In genomic region chr15:101121511-101122090, GRCh38 we compare ENCODE assay signal across 8 cellular contexts.
DNase-seq lines count a peak whose midpoint lies in the region; ATAC-seq and TF ChIP-seq lines count a peak whose summit lies in the region.

No MANE protein-coding gene starts in this region.

- H3K4me3 ChIP-seq in AG04450 (ENCODE audit: low read depth, low read length), result peak overlapping the region; percentile 41
- H3K4me3 ChIP-seq in fibroblast of lung (replicated peaks in 1 of 4; ENCODE audit: control extremely low read depth in 1 of 4, insufficient read depth in 1 of 4, low read depth in 3 of 4, low read length in 4 of 4), result peak overlapping the region in 1 of 4 experiments; percentile 49
- H3K4me3 ChIP-seq in tibial nerve, result peak overlapping the region; percentile 6 to 32 (median 24)

- peaks cover 9% of the 10 kb centered on the region for H3K36me3 Mint-ChIP-seq in activated CD4-positive, alpha-beta memory T cell treated with anti-CD3 and anti-CD28 coated beads, Interleukin-2, amount 10 ng/mL, durations not matched to agents 7 days and 5 days (ENCODE audit: low read depth)
- no peaks in the 10 kb centered on the region for H3K36me3 Mint-ChIP-seq in naive thymus-derived CD8-positive, alpha-beta T cell

- POLR2A ChIA-PET in AG04450 (lab: Yijun Ruan, JAX), result interaction anchor here (0.6 to 1.3 kb wide), 3 partner anchors 10 to 136 kb away, joined by 3 to 5 read pairs (median 3); partner anchors contain the start of gene CHSY1
- POLR2A ChIA-PET in activated CD4-positive, alpha-beta memory T cell treated with anti-CD3 and anti-CD28 coated beads, Interleukin-2, amount 10 ng/mL, durations not matched to agents 7 days and 5 days (lab: Charles Lee), result no interaction called here
- POLR2A ChIA-PET in naive thymus-derived CD8-positive, alpha-beta T cell (lab: Charles Lee), result no interaction called here

- peaks cover 11% of the 10 kb centered on the region; the same call in 1 of the 2 replicates for H3K9me3 ChIP-seq in AG04450 (ENCODE audit: control insufficient read depth, insufficient read depth, low read length)
- H3K9me3 ChIP-seq in fibroblast of lung (ENCODE audit: control insufficient read depth, insufficient read depth, low read depth, low read length), result no peaks in the 10 kb centered on the region
- H3K9me3 ChIP-seq in tibial nerve, result no peaks in the 10 kb centered on the region

- no peak overlapping the region for H3K27ac Mint-ChIP-seq in activated CD4-positive, alpha-beta memory T cell treated with anti-CD3 and anti-CD28 coated beads, Interleukin-2, amount 10 ng/mL, durations not matched to agents 7 days and 5 days
- peak overlapping the region in 7 of 10 donors; percentile 34 to 85 (median 71) for H3K27ac Mint-ChIP-seq in naive thymus-derived CD8-positive, alpha-beta T cell

- DNase-seq in AG04450 (ENCODE audit: low read depth, low spot score) (no peak), KG1 (lab: John Stamatoyannopoulos, UW) (peak; percentile 26), fibroblast of lung (ENCODE audit: low read depth in 2 of 2) (peak; percentile 65 to 81), tibial nerve (ENCODE audit: low spot score in 2 of 2) (peak; percentile 27 to 32), GM19238 (ENCODE audit: insufficient read length, low spot score) (no peak)
- DNase-seq in activated CD4-positive, alpha-beta memory T cell treated with anti-CD3 and anti-CD28 coated beads, Interleukin-2, amount 10 ng/mL, durations not matched to agents 7 days and 5 days, result peak; percentile 44
- peak in 7 of 10 donors; percentile 4 to 48 (median 34) for DNase-seq in naive thymus-derived CD8-positive, alpha-beta T cell

- TF ChIP-seq CTCF in AG04450 (IDR thresholded peaks at IDR 0.05; ENCODE audit: low read depth, low read length), result peak; percentile 59
- TF ChIP-seq CTCF in fibroblast of lung (conservative IDR thresholded peaks at IDR 0.05 in 1 of 2, IDR thresholded peaks at IDR 0.05 in 1 of 2; ENCODE audit: low read depth in 1 of 2, low read length in 2 of 2), result peak; percentile 35 to 50
- TF ChIP-seq CTCF in tibial nerve (IDR thresholded peaks at IDR 0.05), result peak in 2 of 5 experiments; percentile 12 to 33

- WGBS in tibial nerve, 2 donors, result 16 to 32% methylated on average over 24 to 26 of the region's 26 CpGs

- H3K4me1 ChIP-seq in fibroblast of lung (ENCODE audit: control insufficient read depth, extremely low read depth, insufficient read depth, low read length), result peaks cover 7% of the 10 kb centered on the region
- peaks cover 0 to 28% (median 25%) of the 10 kb centered on the region in 4 donors for H3K4me1 ChIP-seq in tibial nerve

- H4K20me1 ChIP-seq in fibroblast of lung (ENCODE audit: control insufficient read depth, extremely low read depth, insufficient read depth, low read length), result no peaks in the 10 kb centered on the region

- H3K27ac ChIP-seq in AG04450 (ENCODE audit: low read depth, low read length) (peak overlapping the region; percentile 84), fibroblast of lung (ENCODE audit: insufficient read depth, low read length) (peak overlapping the region; percentile 82), tibial nerve (peak overlapping the region in 3 of 4 donors; percentile 64 to 79 (median 74))

- peak in 1 of 2 donors; percentile 24 for TF ChIP-seq EP300 in tibial nerve (IDR thresholded peaks at IDR 0.05)

- CTCF ChIA-PET in AG04450 (lab: Charles Lee), result interaction anchor here (0.6 to 1.5 kb wide), 5 partner anchors 11 to 136 kb away, joined by 3 to 5 read pairs (median 3); no protein-coding TSS in a partner anchor
- CTCF ChIA-PET in activated CD4-positive, alpha-beta memory T cell treated with anti-CD3 and anti-CD28 coated beads, Interleukin-2, amount 10 ng/mL, durations not matched to agents 7 days and 5 days (lab: Charles Lee), result interaction anchor here (1.2 to 1.4 kb wide), 3 partner anchors 133 to 137 kb away, joined by 3 to 4 read pairs (median 3); no protein-coding TSS in a partner anchor

- peak overlapping the region; percentile 30 for H3K4me2 ChIP-seq in fibroblast of lung (ENCODE audit: extremely low read depth, insufficient read depth, low read length)

- H3K4me3 Mint-ChIP-seq in activated CD4-positive, alpha-beta memory T cell treated with anti-CD3 and anti-CD28 coated beads, Interleukin-2, amount 10 ng/mL, durations not matched to agents 7 days and 5 days, result peak overlapping the region; percentile 19
- H3K4me3 Mint-ChIP-seq in naive thymus-derived CD8-positive, alpha-beta T cell, result peak overlapping the region in 7 of 10 donors; percentile 63 to 81 (median 74)

- no peaks in the 10 kb centered on the region for H3K9me3 Mint-ChIP-seq in activated CD4-positive, alpha-beta memory T cell treated with anti-CD3 and anti-CD28 coated beads, Interleukin-2, amount 10 ng/mL, durations not matched to agents 7 days and 5 days
- no peaks in the 10 kb centered on the region for H3K9me3 Mint-ChIP-seq in naive thymus-derived CD8-positive, alpha-beta T cell

- no peak for TF ChIP-seq POLR2A in tibial nerve (IDR thresholded peaks at IDR 0.05)

- H3K27me3 Mint-ChIP-seq in activated CD4-positive, alpha-beta memory T cell treated with anti-CD3 and anti-CD28 coated beads, Interleukin-2, amount 10 ng/mL, durations not matched to agents 7 days and 5 days, result no peaks in the 10 kb centered on the region
- no peaks in the 10 kb centered on the region for H3K27me3 Mint-ChIP-seq in naive thymus-derived CD8-positive, alpha-beta T cell

- no peaks in the 10 kb centered on the region for H3K36me3 ChIP-seq in fibroblast of lung (ENCODE audit: control insufficient read depth, insufficient read depth, low read length)
- H3K36me3 ChIP-seq in tibial nerve, result no peaks in the 10 kb centered on the region

- H3K4me1 Mint-ChIP-seq in activated CD4-positive, alpha-beta memory T cell treated with anti-CD3 and anti-CD28 coated beads, Interleukin-2, amount 10 ng/mL, durations not matched to agents 7 days and 5 days, result peaks cover 49% of the 10 kb centered on the region
- peaks cover 19 to 45% (median 28%) of the 10 kb centered on the region in 4 donors for H3K4me1 Mint-ChIP-seq in naive thymus-derived CD8-positive, alpha-beta T cell

- H3K27me3 ChIP-seq in AG04450 (ENCODE audit: control insufficient read depth, insufficient read depth, low read length) (no peaks in the 10 kb centered on the region), fibroblast of lung (ENCODE audit: control insufficient read depth, insufficient read depth, low read length) (no peaks in the 10 kb centered on the region), tibial nerve (no peaks in the 10 kb centered on the region)

- peak overlapping the region; percentile 11 for H2AFZ ChIP-seq in fibroblast of lung (ENCODE audit: low read length)

- H3K79me2 ChIP-seq in fibroblast of lung (ENCODE audit: control insufficient read depth, insufficient read depth, low read length), result no peaks in the 10 kb centered on the region

- peak; percentile 77 for ATAC-seq in GM19438 (IDR thresholded peaks at IDR 0.05; ENCODE audit: low read depth, unreplicated experiment)
- peak in 1 of 2 donors; percentile 68 for ATAC-seq in naive thymus-derived CD8-positive, alpha-beta T cell

- H3K9ac ChIP-seq in fibroblast of lung (ENCODE audit: insufficient read depth, low read length), result peak overlapping the region; percentile 73

Comparison
In these comparisons a context has a peak if more than half of its experiments do, and no peak if none do; other contexts are left out.
1. DNase-seq: peak in KG1 (single experiment), activated CD4-positive, alpha-beta memory T cell treated with anti-CD3 and anti-CD28 coated beads, Interleukin-2, amount 10 ng/mL, durations not matched to agents 7 days and 5 days (single experiment), fibroblast of lung (2 of 2), naive thymus-derived CD8-positive, alpha-beta T cell (7 of 10) and tibial nerve (2 of 2); none in AG04450 (single experiment) and GM19238 (single experiment).
2. Peak in every context shown above with its lines, with median percentiles within 50 percentile points of each other: H3K27ac ChIP-seq.